Comparison of ENCODE assay signal across 7 cellular contexts in the genomic region with DNA sequence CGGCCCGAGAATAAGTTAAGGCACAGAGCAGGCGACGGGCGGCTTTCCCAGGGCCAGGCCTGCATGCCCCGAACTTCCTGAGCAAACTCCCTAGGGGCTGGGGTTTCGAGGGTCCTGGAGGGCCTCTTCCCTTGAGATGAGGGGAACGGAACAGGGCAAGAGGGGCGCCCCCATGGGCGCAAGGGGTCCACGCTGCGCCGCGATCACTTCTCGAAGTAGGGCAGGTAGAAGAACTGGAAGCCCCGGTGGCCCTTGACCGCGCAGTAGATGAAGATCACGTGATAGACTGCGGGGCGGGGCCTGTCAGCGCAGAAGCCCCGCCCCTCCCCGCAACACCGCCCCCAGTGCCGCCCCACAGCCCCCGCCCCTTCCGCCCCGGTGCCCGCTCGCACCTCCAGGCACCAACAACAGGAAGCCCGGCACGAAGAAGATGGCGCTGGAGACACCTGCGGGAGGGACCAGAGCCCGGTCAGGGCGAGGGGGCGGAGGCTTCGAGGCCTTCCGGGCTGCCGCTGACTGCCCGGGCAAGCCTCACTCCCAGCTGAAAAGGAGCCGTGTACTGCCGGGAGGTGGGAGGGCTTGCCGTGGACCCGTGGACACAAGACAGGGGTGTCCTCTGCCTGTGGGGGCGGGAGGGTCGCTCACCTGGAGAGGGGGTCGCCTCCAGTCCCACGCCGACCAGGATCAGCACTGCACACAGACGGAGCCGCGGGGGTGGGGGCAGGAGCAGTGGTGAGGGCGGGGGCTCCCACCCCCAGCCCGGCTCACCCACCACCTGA. TPM values are rescaled to one million over a fixed set of nuclear protein-coding genes. Genes with fewer than 3 reads are reported as not detected.
DNase-seq lines count a peak whose midpoint lies in the region; ATAC-seq and TF ChIP-seq lines count a peak whose summit lies in the region.

No MANE protein-coding gene starts in this region.

- TF ChIP-seq CTCF in lower lobe of right lung (IDR thresholded peaks at IDR 0.05) = no peak

- H3K4me1 ChIP-seq in lower lobe of right lung = peaks cover 45% of the 10 kb centered on the region

- intact Hi-C loops in lower lobe of right lung (cut with DNase I) = no loop called here

- no peaks in the 10 kb centered on the region for H3K9me3 ChIP-seq in lower lobe of right lung

- peak; percentile 37 for ATAC-seq in GM18858 (IDR thresholded peaks at IDR 0.05; ENCODE audit: unreplicated experiment)
- peak; percentile 43 for ATAC-seq in HG03139 (IDR thresholded peaks at IDR 0.05; ENCODE audit: unreplicated experiment)
- ATAC-seq in lower lobe of right lung = peak; percentile 85 to 90

- H3K36me3 ChIP-seq in lower lobe of right lung = peaks cover 6% of the 10 kb centered on the region

- peak overlapping the region; percentile 93 for H3K27ac ChIP-seq in lower lobe of right lung

- DNase-seq in NCI-H524 treated with DMSO at 0.1 percent for 48 hours (lab: John Stamatoyannopoulos, UW) = peak; percentile 46
- peak; percentile 91 to 92 for DNase-seq in activated CD4-positive, alpha-beta T cell treated with anti-CD3 and anti-CD28 coated beads, Interleukin-2, amount 50 U/mL, for 48 hours
- peak; percentile 91 for DNase-seq in ecto neural progenitor cell (ENCODE audit: low spot score)
- DNase-seq in lower lobe of right lung = peak; percentile 94
- peak; percentile 88 to 92 for DNase-seq in stimulated activated CD4-positive, alpha-beta T cell treated with anti-CD3 and anti-CD28 coated beads, Interleukin-4, amount 100 ng/mL, for 48 hours (ENCODE audit: low read depth in 2 of 2)

- peak overlapping the region; percentile 67 for H3K4me3 ChIP-seq in lower lobe of right lung

- H3K27me3 ChIP-seq in lower lobe of right lung (ENCODE audit: low read depth) = no peaks in the 10 kb centered on the region

RNA-seq across cellular contexts. Expression of gene TMEM134, which starts 4.5 kb away (rescaled TPM):
- total RNA-seq in lower lobe of right lung = 49.1 TPM

RNA-seq across cellular contexts. Expression of gene CABP4, which starts 9.4 kb away (rescaled TPM):
- total RNA-seq in lower lobe of right lung = 4.0 TPM

RNA-seq across cellular contexts. Expression of gene GPR152, which starts 12.1 kb away (rescaled TPM):
- total RNA-seq in lower lobe of right lung = not detected

RNA-seq across cellular contexts. Expression of gene AIP, which starts 18.2 kb away (rescaled TPM):
- total RNA-seq in lower lobe of right lung = 85.2 TPM

RNA-seq across cellular contexts. Expression of gene CORO1B, which starts 21.3 kb away (rescaled TPM):
- 150 TPM for total RNA-seq in lower lobe of right lung

Comparison
In these comparisons a context has a peak if more than half of its experiments do, and no peak if none do; other contexts are left out.
1. Peak in every context shown above with its lines: DNase-seq, ATAC-seq, H3K4me3 ChIP-seq and H3K27ac ChIP-seq.
2. ATAC-seq: peak in every context shown above with its lines; median percentile 88 in lower lobe of right lung; 43 in HG03139; 37 in GM18858.